9 cellular contexts compared by ENCODE assay signal in genomic region chr5:178940569-178941360, GRCh38. TPM values are rescaled to one million over a fixed set of nuclear protein-coding genes. Genes with fewer than 3 reads are reported as not detected.
DNase-seq lines count a peak whose midpoint lies in the region; ATAC-seq, FAIRE-seq and TF ChIP-seq lines count a peak whose summit lies in the region.
"Had no signal": no experiment of that assay in that cellular context is flagged by ENCODE, and none has a peak within 500 bp of the region (broad histone marks: within the 10 kb centered on the region; RNA-seq: fewer than 3 reads in every experiment).

ZNF454 (plus strand) TSS chr5:178941198; CDS start chr5:178942792, 1,594 bp downstream.

- H3K9me3 Mint-ChIP-seq in chondrocyte (ENCODE audit: low read depth), result peaks cover 78% of the 10 kb centered on the region

- DNase-seq in HK-2 (ENCODE audit: unreplicated experiment) (peak; percentile 74), chondrocyte (ENCODE audit: low spot score) (peak; percentile 93), keratinocyte (ENCODE audit: low read depth, low spot score) (no peak), small intestine (peak; percentile 85), erythroblast (lab: John Stamatoyannopoulos, UW) (no peak)

- H3K4me3 Mint-ChIP-seq in chondrocyte (ENCODE audit: unreplicated experiment), result no peak within 1 kb of the TSS

- H3K4me1 ChIP-seq in keratinocyte (ENCODE audit: control insufficient read depth, extremely low read depth, insufficient read depth, low read length) (no peaks in the 10 kb centered on the region), small intestine (ENCODE audit: control insufficient read depth in 2 of 2, insufficient read depth in 1 of 2, low read depth in 1 of 2, low read length in 1 of 2) (no peaks in the 10 kb centered on the region)

- H3K9me1 ChIP-seq in keratinocyte (ENCODE audit: control insufficient read depth, extremely low read depth, insufficient read depth, low read length), result no peaks in the 10 kb centered on the region

- H3K4me1 Mint-ChIP-seq in chondrocyte (ENCODE audit: low read depth), result no peaks in the 10 kb centered on the region

- H3K27ac Mint-ChIP-seq in chondrocyte (ENCODE audit: unreplicated experiment), result no peak within 1 kb of the TSS

- H3K27ac ChIP-seq in keratinocyte (ENCODE audit: control insufficient read depth, insufficient read depth, low read length) (no peak within 1 kb of the TSS), small intestine (ENCODE audit: low read depth in 1 of 2, low read length in 1 of 2) (peak within 1 kb of the TSS in 1 of 2 donors; percentile 79)

- H3K27me3 ChIP-seq in keratinocyte (ENCODE audit: control insufficient read depth, extremely low read depth, insufficient read depth, low read length), result peaks cover 8% of the 10 kb centered on the region
- H3K27me3 ChIP-seq in small intestine (ENCODE audit: control insufficient read depth in 2 of 2, insufficient read depth in 2 of 2, low read length in 2 of 2), result no peaks in the 10 kb centered on the region

- no peaks in the 10 kb centered on the region for H3K79me2 ChIP-seq in keratinocyte (ENCODE audit: control insufficient read depth, insufficient read depth, low read length)

- ATAC-seq in GM18519 (IDR thresholded peaks at IDR 0.05; ENCODE audit: low FRiP score, unreplicated experiment) (no peak), GM18520 (IDR thresholded peaks at IDR 0.05; ENCODE audit: unreplicated experiment) (no peak), HG02973 (IDR thresholded peaks at IDR 0.05; ENCODE audit: unreplicated experiment) (no peak)
- ATAC-seq: HCT116 had no signal

- peaks cover 38% of the 10 kb centered on the region for H3K36me3 Mint-ChIP-seq in chondrocyte (ENCODE audit: low read depth)

- H3K9ac ChIP-seq in keratinocyte (ENCODE audit: control insufficient read depth, extremely low read depth, insufficient read depth, low read length), result no peak within 1 kb of the TSS

- no peak for TF ChIP-seq CTCF in chondrocyte (IDR thresholded peaks at IDR 0.05)
- no peak for TF ChIP-seq CTCF in keratinocyte (optimal IDR thresholded peaks at IDR 0.05 in 1 of 3, IDR thresholded peaks at IDR 0.05 in 1 of 3, conservative IDR thresholded peaks at IDR 0.05 in 1 of 3; ENCODE audit: extremely low read depth in 1 of 3, insufficient read depth in 2 of 3, low read length in 3 of 3)

- dilution Hi-C loops in keratinocyte (cut with MboI; ENCODE audit: extremely low pct_ligation_motif_present, low sequenced_read_pairs), result no loop called here

- no peak for TF ChIP-seq POLR2A in erythroblast (IDR thresholded peaks at IDR 0.05; ENCODE audit: low read length)

- no peaks in the 10 kb centered on the region for H3K27me3 Mint-ChIP-seq in chondrocyte (ENCODE audit: low read depth)

- peak within 1 kb of the TSS; percentile 19 for H3K4me2 ChIP-seq in keratinocyte (ENCODE audit: control insufficient read depth, extremely low read depth, insufficient read depth, low read depth, low read length)

- H2AFZ ChIP-seq in keratinocyte (ENCODE audit: control insufficient read depth, low read length), result peak within 1 kb of the TSS; percentile 41

- H3K36me3 ChIP-seq in keratinocyte (ENCODE audit: control insufficient read depth in 2 of 2, extremely low read depth in 1 of 2, insufficient read depth in 2 of 2, low read length in 2 of 2) (no peaks in the 10 kb centered on the region), small intestine (ENCODE audit: control insufficient read depth in 2 of 2, insufficient read depth in 2 of 2, low read length in 2 of 2) (no peaks in the 10 kb centered on the region)

- H3K9me3 ChIP-seq in keratinocyte (ENCODE audit: control insufficient read depth, low read depth, low read length), result peaks cover 23% of the 10 kb centered on the region
- peaks cover 5% of the 10 kb centered on the region for H3K9me3 ChIP-seq in small intestine (ENCODE audit: control insufficient read depth, low read depth)

- H4K20me1 ChIP-seq in keratinocyte (ENCODE audit: control insufficient read depth, extremely low read depth, insufficient read depth, low read length), result no peaks in the 10 kb centered on the region

- 6 to 14% (median 9%) methylated on average over 69 of the region's 69 CpGs for WGBS in small intestine, 3 donors

- H3K4me3 ChIP-seq in keratinocyte (ENCODE audit: control insufficient read depth in 2 of 3, extremely low read depth in 1 of 3, insufficient read depth in 2 of 3, low read depth in 1 of 3, low read length in 3 of 3) (peak within 1 kb of the TSS; percentile 6 to 31 (median 17)), small intestine (ENCODE audit: low read depth in 1 of 2, low read length in 2 of 2) (peak within 1 kb of the TSS; percentile 35 to 45)

- no peak for FAIRE-seq in keratinocyte (lab: Jason Lieb, UNC)
- FAIRE-seq in small intestine (lab: Jason Lieb, UNC), result no peak

RNA-seq across cellular contexts. Expression of gene ZNF454, which starts in this region (rescaled TPM):
- 0.32 to 2.3 TPM (median 0.49 TPM) in 3 replicates for total RNA-seq in chondrocyte
- polyA plus RNA-seq in keratinocyte, result 0.07 to 0.15 TPM (median 0.08 TPM) in 3 replicates
- polyA plus RNA-seq in keratinocyte (2011; ENCODE audit: low read depth), result 0.19 TPM
- polyA plus RNA-seq in keratinocyte (2011; cell fraction: cytosol; rRNA removed), result 0.09 and 0.12 TPM in 2 replicates
- 0.36 and 0.39 TPM in 2 replicates for polyA plus RNA-seq in keratinocyte (2011; cell fraction: nucleus; rRNA removed)
- polyA plus RNA-seq in keratinocyte (2012; ENCODE audit: low replicate concordance), result 0.07 and 0.10 TPM in 2 replicates
- polyA minus RNA-seq in keratinocyte, result not detected in 3 replicates
- polyA minus RNA-seq in keratinocyte (2011; cell fraction: cytosol; rRNA and poly(A)+ RNA removed), result not detected
- 0.53 and 0.78 TPM in 2 replicates for polyA minus RNA-seq in keratinocyte (2011; cell fraction: nucleus; rRNA and poly(A)+ RNA removed)
- under 1 TPM in 2 of 3 donors, not detected in 1; 0.54 to 0.97 TPM for polyA plus RNA-seq in small intestine

Comparison
In these comparisons a context has a peak if more than half of its experiments do, and no peak if none do; other contexts are left out.
1. Peak in DNase-seq and H3K4me3 ChIP-seq in small intestine; RNA of the gene not detected or under 1 TPM.
2. DNase-seq: peak in HK-2 (single experiment) and chondrocyte (single experiment); none in keratinocyte (single experiment) and erythroblast (0 of 2).